ENCODE assay signal across 19 cellular contexts in the genomic region with DNA sequence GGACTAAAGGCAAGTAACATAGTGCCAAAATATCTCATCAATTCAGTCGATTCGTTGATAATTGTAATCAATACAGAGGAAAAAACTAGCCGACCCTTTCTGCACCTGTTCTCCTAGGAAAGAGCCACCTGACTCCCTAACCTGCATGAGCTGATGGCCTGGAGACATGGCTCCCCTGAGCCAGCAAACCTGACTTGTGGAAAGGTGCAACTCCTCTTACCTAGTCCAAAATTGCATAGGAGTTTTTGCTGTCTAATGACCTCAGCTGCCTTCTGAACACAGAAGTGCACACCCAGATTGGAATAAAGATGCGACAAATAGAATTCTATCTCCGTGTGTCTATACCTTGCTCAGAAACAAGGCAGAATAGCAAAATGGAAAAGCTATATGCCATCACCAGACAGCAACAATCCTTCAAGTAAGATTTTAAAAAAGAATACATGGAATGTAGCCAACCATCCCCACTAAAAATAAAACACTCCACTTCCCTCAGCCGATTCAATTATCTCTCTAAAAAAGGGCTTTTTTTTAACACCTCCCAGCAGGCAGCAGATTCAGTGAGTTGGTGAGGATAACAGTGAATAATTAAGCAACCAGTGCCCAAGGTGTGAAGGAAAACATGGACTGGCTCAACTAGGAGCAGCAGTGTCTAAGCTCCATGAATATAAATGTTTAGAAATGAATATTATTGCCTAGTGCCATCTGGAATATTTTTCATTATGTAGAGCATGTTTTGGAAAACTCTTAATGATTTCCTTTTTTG. TPM values are rescaled to one million over a fixed set of nuclear protein-coding genes. Genes with fewer than 3 reads are reported as not detected.
DNase-seq lines count a peak whose midpoint lies in the region; ATAC-seq and TF ChIP-seq lines count a peak whose summit lies in the region.
"Had no signal": no experiment of that assay in that cellular context is flagged by ENCODE, and none has a peak within 500 bp of the region (broad histone marks: within the 10 kb centered on the region; RNA-seq: fewer than 3 reads in every experiment).

No MANE protein-coding gene starts in this region.

- no peaks in the 10 kb centered on the region for H3K4me1 ChIP-seq in sigmoid colon

- H3K36me3 Mint-ChIP-seq in MCF 10A (ENCODE audit: insufficient read depth, unreplicated experiment): no peaks in the 10 kb centered on the region
- H3K36me3 Mint-ChIP-seq: immature natural killer cell had no signal

- TF ChIP-seq CTCF in sigmoid colon (IDR thresholded peaks at IDR 0.05): no peak
- TF ChIP-seq CTCF in MCF 10A (IDR thresholded peaks at IDR 0.05; ENCODE audit: unreplicated experiment): no peak

- BruUV-seq in MCF 10A (replicated peaks; lab: Mats Ljungman, UMichigan): no TSS peak

- H3K4me3 ChIP-seq in sigmoid colon: no peak overlapping the region
- H3K4me3 ChIP-seq: suprapubic skin had no signal

- no peaks in the 10 kb centered on the region for H3K9me3 Mint-ChIP-seq in MCF 10A (ENCODE audit: unreplicated experiment)
- H3K9me3 Mint-ChIP-seq: activated CD4-positive, alpha-beta T cell treated with anti-CD3 and anti-CD28 coated beads, Interleukin-2, amount 10 ng/mL, durations not matched to agents 7 days and 5 days; immature natural killer cell had no signal

- H3K36me3 ChIP-seq in sigmoid colon: no peaks in the 10 kb centered on the region
- H3K36me3 ChIP-seq: suprapubic skin had no signal

- TF ChIP-seq EP300 in sigmoid colon (IDR thresholded peaks at IDR 0.05): no peak

- no peak for TF ChIP-seq POLR2A in sigmoid colon (IDR thresholded peaks at IDR 0.05)

- 73 to 74% methylated on average over 6 of the region's 6 CpGs for WGBS in sigmoid colon, 2 donors

- peak; percentile 58 for DNase-seq in DMS 273 (lab: John Stamatoyannopoulos, UW; ENCODE audit: unreplicated experiment)
- DNase-seq in DMS 273 treated with DMSO at 0.1 percent for 48 hours (lab: John Stamatoyannopoulos, UW): no peak
- DNase-seq in NCI-H69 (lab: John Stamatoyannopoulos, UW): peak; percentile 73
- peak in 24 of 42 donors; percentile 4 to 74 (median 23) for DNase-seq in head of caudate nucleus
- peak; percentile 9 for DNase-seq in sigmoid colon
- no peak for DNase-seq in NCI-H187 treated with DMSO at 0.1 percent for 48 hours (lab: John Stamatoyannopoulos, UW)
- no peak for DNase-seq in MCF 10A (ENCODE audit: unreplicated experiment)
- DNase-seq: activated CD4-positive, alpha-beta T cell treated with anti-CD3 and anti-CD28 coated beads, Interleukin-2, amount 10 ng/mL, durations not matched to agents 7 days and 5 days; activated CD8-positive, alpha-beta memory T cell treated with anti-CD3 and anti-CD28 coated beads, Interleukin-2, amount 50 U/mL, for 48 hours; activated gamma-delta T cell treated with Interleukin-2 at 50 U/mL for 16 hours; amniotic stem cell; immature natural killer cell; NCI-H2029 treated with DMSO at 0.1 percent for 48 hours; small intestine; stimulated activated CD8-positive, alpha-beta memory T cell treated with anti-CD3 and anti-CD28 coated beads, Interleukin-4, amount 100 ng/mL, for 48 hours; SW 1271 had no signal

- no peak overlapping the region for H3K27ac Mint-ChIP-seq in MCF 10A (ENCODE audit: low read depth, unreplicated experiment)
- H3K27ac Mint-ChIP-seq: activated CD4-positive, alpha-beta T cell treated with anti-CD3 and anti-CD28 coated beads, Interleukin-2, amount 10 ng/mL, durations not matched to agents 7 days and 5 days; immature natural killer cell had no signal

- no peaks in the 10 kb centered on the region for H3K27me3 ChIP-seq in sigmoid colon
- H3K27me3 ChIP-seq: suprapubic skin had no signal

- H3K27ac ChIP-seq in sigmoid colon: no peak overlapping the region
- H3K27ac ChIP-seq: 22Rv1, suprapubic skin had no signal

- no peak for ATAC-seq in GM21723 (IDR thresholded peaks at IDR 0.05; ENCODE audit: unreplicated experiment)

- CTCF ChIA-PET in MCF 10A (lab: Yijun Ruan, JAX): interaction anchor here (0.6 to 0.9 kb wide), 5 partner anchors 9 to 1066 kb away, joined by 3 to 6 read pairs (median 4); no protein-coding TSS in a partner anchor

- no peaks in the 10 kb centered on the region for H3K27me3 Mint-ChIP-seq in MCF 10A (ENCODE audit: insufficient read depth, unreplicated experiment)

- H3K4me3 Mint-ChIP-seq in MCF 10A (ENCODE audit: unreplicated experiment): no peak overlapping the region
- H3K4me3 Mint-ChIP-seq: activated CD4-positive, alpha-beta T cell treated with anti-CD3 and anti-CD28 coated beads, Interleukin-2, amount 10 ng/mL, durations not matched to agents 7 days and 5 days; immature natural killer cell had no signal

- peaks cover 0 to 4% (median 0%) of the 10 kb centered on the region in 4 donors for H3K9me3 ChIP-seq in sigmoid colon
- H3K9me3 ChIP-seq: suprapubic skin had no signal

- intact Hi-C loops in head of caudate nucleus (cut with DNase I): no loop called here
- intact Hi-C loops in sigmoid colon (cut with DNase I): no loop called here
- intact Hi-C loops in MCF 10A (cut with micrococcal nuclease): no loop called here

- no peaks in the 10 kb centered on the region for H3K4me1 Mint-ChIP-seq in MCF 10A (ENCODE audit: insufficient read depth, unreplicated experiment)
- H3K4me1 Mint-ChIP-seq: activated CD4-positive, alpha-beta T cell treated with anti-CD3 and anti-CD28 coated beads, Interleukin-2, amount 10 ng/mL, durations not matched to agents 7 days and 5 days; immature natural killer cell had no signal

- POLR2A ChIA-PET in MCF 10A (lab: Yijun Ruan, JAX): interaction anchor here (1.5 kb wide), 1 partner anchor 24 kb away, joined by 4 read pairs; no protein-coding TSS in a partner anchor

RNA-seq across cellular contexts. Expression of a gene that starts 26.6 kb away (rescaled TPM):
- 10 to 100 TPM; 16.8 to 19.9 (median 18.0) TPM for total RNA-seq in sigmoid colon
- 10 to 100 TPM in 1 of 3 donors, 1 to 10 TPM in 2; 3.0 to 17.0 (median 5.3) TPM for polyA plus RNA-seq in sigmoid colon
- total RNA-seq in MCF 10A (2022): 16.8 and 21.6 TPM in 2 replicates

Comparison
In these comparisons a context has a peak if more than half of its experiments do, and no peak if none do; other contexts are left out.
1. DNase-seq: peak in DMS 273 (single experiment), NCI-H69 (single experiment), head of caudate nucleus (24 of 42) and sigmoid colon (single experiment); none in DMS 273 treated with DMSO at 0.1 percent for 48 hours (single experiment), NCI-H187 treated with DMSO at 0.1 percent for 48 hours (single experiment) and MCF 10A (single experiment).